1 cellular context compared by ENCODE assay signal in the genomic region with DNA sequence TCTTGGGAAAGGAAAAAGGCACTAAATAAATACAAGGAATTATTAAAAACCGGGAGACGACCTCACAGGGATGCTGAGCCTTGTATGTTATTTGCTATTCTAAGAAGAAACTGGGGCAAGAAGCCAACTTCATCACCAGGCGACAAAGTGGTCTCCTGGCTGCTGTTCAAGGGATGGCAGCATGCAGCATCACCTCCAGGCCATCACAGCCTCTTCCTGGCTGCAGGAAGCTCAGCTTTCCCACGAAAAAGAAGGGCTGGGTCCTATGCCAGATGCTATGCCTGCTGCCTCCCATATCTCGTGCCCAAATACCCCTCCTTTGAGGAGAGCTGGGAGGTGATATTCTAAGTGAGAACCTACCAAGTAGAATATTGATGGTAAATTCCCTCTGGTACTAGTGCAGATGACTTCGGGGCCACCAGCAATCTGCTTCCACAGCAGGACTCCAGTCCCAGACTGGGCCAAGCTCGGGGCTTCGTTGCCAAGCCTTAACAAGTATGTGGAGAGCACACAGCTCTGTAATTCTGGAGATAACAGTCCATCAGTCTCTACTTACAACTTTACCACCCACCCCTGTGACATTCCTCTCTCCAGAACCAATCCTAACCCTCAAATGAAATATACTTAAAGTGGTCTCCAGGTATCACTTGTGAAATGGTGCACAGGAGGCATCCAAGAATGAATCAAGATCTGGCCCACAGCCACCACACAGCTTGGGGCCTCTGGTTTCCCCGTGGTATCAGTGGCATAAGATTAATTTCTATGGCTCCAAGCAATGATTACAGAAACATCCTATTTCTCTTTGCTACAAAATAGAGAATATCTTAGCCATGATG.
TF ChIP-seq lines count a peak whose summit lies in the region.

No MANE protein-coding gene starts in this region.

TF ChIP-seq in HEK293, 187 proteins besides CTCF, POLR2A, EP300 and RAD21 (continued from another document):
- TF ChIP-seq, protein P1, sequence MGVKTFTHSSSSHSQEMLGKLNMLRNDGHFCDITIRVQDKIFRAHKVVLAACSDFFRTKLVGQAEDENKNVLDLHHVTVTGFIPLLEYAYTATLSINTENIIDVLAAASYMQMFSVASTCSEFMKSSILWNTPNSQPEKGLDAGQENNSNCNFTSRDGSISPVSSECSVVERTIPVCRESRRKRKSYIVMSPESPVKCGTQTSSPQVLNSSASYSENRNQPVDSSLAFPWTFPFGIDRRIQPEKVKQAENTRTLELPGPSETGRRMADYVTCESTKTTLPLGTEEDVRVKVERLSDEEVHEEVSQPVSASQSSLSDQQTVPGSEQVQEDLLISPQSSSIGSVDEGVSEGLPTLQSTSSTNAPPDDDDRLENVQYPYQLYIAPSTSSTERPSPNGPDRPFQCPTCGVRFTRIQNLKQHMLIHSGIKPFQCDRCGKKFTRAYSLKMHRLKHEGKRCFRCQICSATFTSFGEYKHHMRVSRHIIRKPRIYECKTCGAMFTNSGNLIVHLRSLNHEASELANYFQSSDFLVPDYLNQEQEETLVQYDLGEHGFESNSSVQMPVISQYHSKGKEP (tag by site-specific recombination; IDR thresholded peaks at IDR 0.05): peak; percentile 53; the same call in 1 of the 2 replicates
- TF ChIP-seq, protein P2, sequence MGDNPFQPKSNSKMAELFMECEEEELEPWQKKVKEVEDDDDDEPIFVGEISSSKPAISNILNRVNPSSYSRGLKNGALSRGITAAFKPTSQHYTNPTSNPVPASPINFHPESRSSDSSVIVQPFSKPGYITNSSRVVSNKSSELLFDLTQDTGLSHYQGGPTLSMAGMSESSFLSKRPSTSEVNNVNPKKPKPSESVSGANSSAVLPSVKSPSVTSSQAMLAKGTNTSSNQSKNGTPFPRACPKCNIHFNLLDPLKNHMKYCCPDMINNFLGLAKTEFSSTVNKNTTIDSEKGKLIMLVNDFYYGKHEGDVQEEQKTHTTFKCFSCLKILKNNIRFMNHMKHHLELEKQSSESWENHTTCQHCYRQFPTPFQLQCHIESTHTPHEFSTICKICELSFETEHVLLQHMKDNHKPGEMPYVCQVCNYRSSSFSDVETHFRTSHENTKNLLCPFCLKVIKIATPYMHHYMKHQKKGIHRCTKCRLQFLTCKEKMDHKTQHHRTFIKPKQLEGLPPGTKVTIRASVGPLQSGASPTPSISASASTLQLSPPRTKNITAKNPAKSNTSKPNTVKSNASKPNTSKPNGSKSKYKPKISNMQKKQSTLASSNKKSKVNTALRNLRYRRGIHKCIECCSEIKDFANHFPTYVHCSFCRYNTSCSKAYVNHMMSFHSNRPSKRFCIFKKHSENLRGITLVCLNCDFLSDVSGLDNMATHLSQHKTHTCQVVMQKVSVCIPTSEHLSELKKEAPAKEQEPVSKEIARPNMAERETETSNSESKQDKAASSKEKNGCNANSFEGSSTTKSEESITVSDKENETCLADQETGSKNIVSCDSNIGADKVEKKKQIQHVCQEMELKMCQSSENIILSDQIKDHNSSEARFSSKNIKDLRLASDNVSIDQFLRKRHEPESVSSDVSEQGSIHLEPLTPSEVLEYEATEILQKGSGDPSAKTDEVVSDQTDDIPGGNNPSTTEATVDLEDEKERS (tag by site-specific recombination; IDR thresholded peaks at IDR 0.05): no peak
- TF ChIP-seq, protein P3, sequence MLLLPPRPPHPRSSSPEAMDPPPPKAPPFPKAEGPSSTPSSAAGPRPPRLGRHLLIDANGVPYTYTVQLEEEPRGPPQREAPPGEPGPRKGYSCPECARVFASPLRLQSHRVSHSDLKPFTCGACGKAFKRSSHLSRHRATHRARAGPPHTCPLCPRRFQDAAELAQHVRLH (tag by site-specific recombination; IDR thresholded peaks at IDR 0.05): no peak
- 0 out of 2 replicates have a peak, but pooled peaks have one; percentile 41 for TF ChIP-seq ZBTB20 (tag by site-specific recombination; IDR thresholded peaks at IDR 0.05)
- TF ChIP-seq ZNF777 (tag by site-specific recombination; IDR thresholded peaks at IDR 0.05; ENCODE audit: borderline replicate concordance): no peak
- TF ChIP-seq, protein P4, sequence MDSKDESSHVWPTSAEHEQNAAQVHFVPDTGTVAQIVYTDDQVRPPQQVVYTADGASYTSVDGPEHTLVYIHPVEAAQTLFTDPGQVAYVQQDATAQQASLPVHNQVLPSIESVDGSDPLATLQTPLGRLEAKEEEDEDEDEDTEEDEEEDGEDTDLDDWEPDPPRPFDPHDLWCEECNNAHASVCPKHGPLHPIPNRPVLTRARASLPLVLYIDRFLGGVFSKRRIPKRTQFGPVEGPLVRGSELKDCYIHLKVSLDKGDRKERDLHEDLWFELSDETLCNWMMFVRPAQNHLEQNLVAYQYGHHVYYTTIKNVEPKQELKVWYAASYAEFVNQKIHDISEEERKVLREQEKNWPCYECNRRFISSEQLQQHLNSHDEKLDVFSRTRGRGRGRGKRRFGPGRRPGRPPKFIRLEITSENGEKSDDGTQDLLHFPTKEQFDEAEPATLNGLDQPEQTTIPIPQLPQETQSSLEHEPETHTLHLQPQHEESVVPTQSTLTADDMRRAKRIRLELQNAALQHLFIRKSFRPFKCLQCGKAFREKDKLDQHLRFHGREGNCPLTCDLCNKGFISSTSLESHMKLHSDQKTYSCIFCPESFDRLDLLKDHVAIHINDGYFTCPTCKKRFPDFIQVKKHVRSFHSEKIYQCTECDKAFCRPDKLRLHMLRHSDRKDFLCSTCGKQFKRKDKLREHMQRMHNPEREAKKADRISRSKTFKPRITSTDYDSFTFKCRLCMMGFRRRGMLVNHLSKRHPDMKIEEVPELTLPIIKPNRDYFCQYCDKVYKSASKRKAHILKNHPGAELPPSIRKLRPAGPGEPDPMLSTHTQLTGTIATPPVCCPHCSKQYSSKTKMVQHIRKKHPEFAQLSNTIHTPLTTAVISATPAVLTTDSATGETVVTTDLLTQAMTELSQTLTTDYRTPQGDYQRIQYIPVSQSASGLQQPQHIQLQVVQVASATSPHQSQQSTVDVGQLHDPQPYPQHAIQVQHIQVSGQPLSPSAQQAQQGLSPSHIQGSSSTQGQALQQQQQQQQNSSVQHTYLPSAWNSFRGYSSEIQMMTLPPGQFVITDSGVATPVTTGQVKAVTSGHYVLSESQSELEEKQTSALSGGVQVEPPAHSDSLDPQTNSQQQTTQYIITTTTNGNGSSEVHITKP (tag by site-specific recombination; IDR thresholded peaks at IDR 0.05): peak; percentile 70
- TF ChIP-seq ZBTB17 (tag by site-specific recombination; IDR thresholded peaks at IDR 0.05): peak; percentile 35; the same call in 1 of the 2 replicates
